9 cellular contexts compared by ENCODE assay signal in the genomic region with DNA sequence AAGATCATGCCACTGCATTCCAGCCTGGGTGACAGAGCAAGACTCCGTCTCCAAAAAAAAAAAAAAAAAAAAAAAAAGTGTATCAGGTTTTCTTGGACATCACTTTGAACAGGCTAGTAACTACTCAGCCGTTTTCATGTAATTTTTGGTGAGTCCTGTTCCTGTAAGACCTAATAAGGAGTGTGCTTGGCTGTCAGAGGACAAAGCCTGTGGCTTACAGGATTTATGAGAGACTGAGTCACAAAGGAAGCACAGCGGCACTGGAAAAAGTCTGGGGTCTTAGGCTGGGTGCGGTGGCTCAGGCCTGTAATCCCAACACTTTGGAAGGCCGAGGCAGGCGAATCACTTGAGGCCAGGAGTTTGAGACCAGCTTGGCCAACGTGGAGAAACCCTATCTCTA. TPM values are rescaled to one million over a fixed set of nuclear protein-coding genes. Genes with fewer than 3 reads are reported as not detected.
A peak's percentile ranks its signal among the peaks of the same experiment; 100 is the strongest.
DNase-seq lines count a peak whose midpoint lies in the region; ATAC-seq and TF ChIP-seq lines count a peak whose summit lies in the region.
"Not testable (repeated sequence)": the region's sequence is repeated elsewhere in the genome, so short reads cannot be mapped to it uniquely, and the experiment has no call there.
"Had no signal": no experiment of that assay in that cellular context is flagged by ENCODE, and none has a peak within 500 bp of the region (broad histone marks: within the 10 kb centered on the region; RNA-seq: fewer than 3 reads in every experiment).

No MANE protein-coding gene starts in this region.

- not testable (repeated sequence) for H3K9me2 ChIP-seq in GM23248 (ENCODE audit: insufficient read depth)

- H3K4me1 ChIP-seq in GM23248 (ENCODE audit: insufficient read depth); RWPE2 (ENCODE audit: insufficient read depth, poor library complexity, severe bottlenecking): not testable (repeated sequence)

- not testable (repeated sequence) for H3K27ac ChIP-seq in GM23248
- H3K27ac ChIP-seq in RWPE2 (ENCODE audit: poor library complexity, severe bottlenecking): peak overlapping the region; percentile 5

- H3K79me2 ChIP-seq in GM23248 (ENCODE audit: insufficient read depth): not testable (repeated sequence)

- peak; percentile 23 for DNase-seq in Daoy (ENCODE audit: low read depth)
- peak; percentile 17 for DNase-seq in GM23248
- DNase-seq in LHCN-M2 (ENCODE audit: low read depth): peak; percentile 66
- not testable (repeated sequence) for DNase-seq in RWPE2 (ENCODE audit: low spot score)
- peak; percentile 85 for DNase-seq in astrocyte of the hippocampus (ENCODE audit: low read depth, low spot score)
- DNase-seq in iris pigment epithelial cell (ENCODE audit: low read depth): peak; percentile 75
- peak; percentile 26 for DNase-seq in non-pigmented ciliary epithelial cell (ENCODE audit: low read depth)

- H3K4me2 ChIP-seq in GM23248 (ENCODE audit: unreplicated experiment): not testable (repeated sequence)

- not testable (repeated sequence) for H3F3A ChIP-seq in GM23248 (ENCODE audit: insufficient read depth)

- H3K9ac ChIP-seq in GM23248: not testable (repeated sequence)

- not testable (repeated sequence) for H4K20me1 ChIP-seq in GM23248 (ENCODE audit: insufficient read depth)

- not testable (repeated sequence) for H3K4me3 ChIP-seq in GM23248; RWPE2 (ENCODE audit: severe bottlenecking)

- 75 to 78% methylated on average over 7 of the region's 7 CpGs for WGBS in GM23248 (ENCODE audit: low coverage in 1 of 2, low lambda C conversion rate in 2 of 2, missing lambda C conversion rate in 2 of 2), 2 experiments

- not testable (repeated sequence) for H3K36me3 ChIP-seq in GM23248 (ENCODE audit: low read depth)
- peaks cover 36% of the 10 kb centered on the region for H3K36me3 ChIP-seq in RWPE2 (ENCODE audit: low read depth)

- H3K9me3 ChIP-seq in GM23248 (ENCODE audit: low read depth); RWPE2 (ENCODE audit: severe bottlenecking): not testable (repeated sequence)

- not testable (repeated sequence) for H3K27me3 ChIP-seq in GM23248 (replicated peaks; ENCODE audit: insufficient read depth); RWPE2 (ENCODE audit: insufficient read depth, poor library complexity, severe bottlenecking)

- in situ Hi-C loops in GM23248 (cut with MboI): not testable (repeated sequence)

- 0 out of 3 replicates have a peak, but pooled peaks have one; percentile 23 for ATAC-seq in RWPE2 (ENCODE audit: low read depth)

- not testable (repeated sequence) for TF ChIP-seq CTCF in RWPE2 (IDR thresholded peaks at IDR 0.05; ENCODE audit: poor library complexity, severe bottlenecking)

- H2AFZ ChIP-seq in GM23248: not testable (repeated sequence)

RNA-seq across cellular contexts. Expression of gene PEX11G, which starts 55.4 kb away (rescaled TPM):
- 0.60 and 1.0 TPM in 2 replicates for total RNA-seq in Daoy (2014; rRNA removed; shearing (Covaris generic))
- total RNA-seq in GM23248 (2014; rRNA removed; shearing (Covaris generic)): 4.0 and 5.2 TPM in 2 replicates
- polyA plus RNA-seq in GM23248 (2016; fragmentation: Nextera tagmentation; extraction: Ambion mirVana): 6.0 and 6.2 TPM in 2 replicates
- total RNA-seq in LHCN-M2 (2014; rRNA removed): 3.5 and 3.8 TPM in 2 replicates
- 3.5 TPM for polyA plus RNA-seq in LHCN-M2 (2012)
- total RNA-seq: CD4-positive, CD25-positive, alpha-beta regulatory T cell; HepG2 had no signal
- polyA plus RNA-seq: HepG2 had no signal
